In genomic region chr3:37536033-37536432, GRCh38 we compare ENCODE assay signal across 22 cellular contexts.
DNase-seq lines count a peak whose midpoint lies in the region; ATAC-seq and TF ChIP-seq lines count a peak whose summit lies in the region.
"Had no signal": no experiment of that assay in that cellular context is flagged by ENCODE, and none has a peak within 500 bp of the region (broad histone marks: within the 10 kb centered on the region; RNA-seq: fewer than 3 reads in every experiment).

No MANE protein-coding gene starts in this region.

- no peak overlapping the region for H3K4me3 ChIP-seq in heart left ventricle
- no peak overlapping the region for H3K4me3 ChIP-seq in psoas muscle
- H3K4me3 ChIP-seq: left lung, SJSA1 had no signal

- peaks cover 0 to 86% (median 45%) of the 10 kb centered on the region in 9 donors for H3K36me3 ChIP-seq in heart left ventricle
- H3K36me3 ChIP-seq in psoas muscle (ENCODE audit: insufficient read depth in 1 of 2, low read depth in 1 of 2): peaks cover 0 to 17% of the 10 kb centered on the region in 2 donors
- H3K36me3 ChIP-seq: SJSA1 had no signal

- no peaks in the 10 kb centered on the region for H3K27me3 ChIP-seq in heart left ventricle
- H3K27me3 ChIP-seq in psoas muscle (ENCODE audit: insufficient read depth in 3 of 3, low read length in 2 of 3): no peaks in the 10 kb centered on the region
- H3K27me3 ChIP-seq: left lung, SJSA1 had no signal

- H3K27ac ChIP-seq in heart left ventricle (peak overlapping the region in 6 of 12 donors; percentile 52 to 78 (median 70)), psoas muscle (peak overlapping the region; percentile 48)
- H3K27ac ChIP-seq: HL-60, left lung, SJSA1 had no signal

- 30 to 67% (median 53%) methylated on average over 1 of the region's 1 CpG for WGBS in heart left ventricle, 4 donors
- 7 to 40% (median 31%) methylated on average over 1 of the region's 1 CpG for WGBS in psoas muscle, 3 donors

- peaks cover 0 to 68% (median 27%) of the 10 kb centered on the region in 12 donors for H3K4me1 ChIP-seq in heart left ventricle
- peaks cover 20% of the 10 kb centered on the region for H3K4me1 ChIP-seq in psoas muscle
- H3K4me1 ChIP-seq: left lung, SJSA1 had no signal

- ATAC-seq in heart left ventricle (peak; percentile 64 to 86 (median 77)), psoas muscle (peak; percentile 62 to 86 (median 77)), HG03521 (IDR thresholded peaks at IDR 0.05; ENCODE audit: unreplicated experiment) (no peak)
- ATAC-seq: effector memory CD8-positive, alpha-beta T cell; left lung; Panc1; stimulated activated memory B cell treated with anti-CD40 and anti-IgM and Interleukin-4, amounts not matched to agents 10 μg/mL and 1 μg/mL and 100 μg/mL, for 72 hours had no signal

- intact Hi-C loops in heart left ventricle (cut with DNase I): loop anchor here in 1 of 10 donors (10.0 kb wide), 2 partner anchors 209 to 239 kb away; no protein-coding TSS in a partner anchor
- intact Hi-C loops in psoas muscle (cut with DNase I): no loop called here

- peak in 5 of 12 donors; percentile 9 to 40 (median 20) for TF ChIP-seq CTCF in heart left ventricle (IDR thresholded peaks at IDR 0.05)
- no peak for TF ChIP-seq CTCF in psoas muscle (IDR thresholded peaks at IDR 0.05)
- TF ChIP-seq CTCF in GM20000 (IDR thresholded peaks at IDR 0.05; ENCODE audit: extremely low read depth, missing control alignments): no peak

- TF ChIP-seq POLR2A in heart left ventricle (IDR thresholded peaks at IDR 0.05): no peak

- H3K9me3 ChIP-seq in heart left ventricle (no peaks in the 10 kb centered on the region), psoas muscle (no peaks in the 10 kb centered on the region)
- H3K9me3 ChIP-seq: left lung, SJSA1 had no signal

- peak; percentile 35 for DNase-seq in AG08395 (ENCODE audit: low spot score)
- peak; percentile 44 for DNase-seq in NCI-H446 treated with DMSO at 0.1 percent for 48 hours (lab: John Stamatoyannopoulos, UW)
- peak in 4 of 5 donors; percentile 57 to 79 (median 64) for DNase-seq in heart left ventricle
- peak in 1 of 2 donors; percentile 72 for DNase-seq in psoas muscle
- no peak for DNase-seq in GM20000 (ENCODE audit: low spot score)
- DNase-seq in glomerular visceral epithelial cell (ENCODE audit: extremely low spot score): no peak
- no peak for DNase-seq in NCI-H226
- DNase-seq: activated CD4-positive, alpha-beta T cell treated with anti-CD3 and anti-CD28 coated beads, Interleukin-2, amount 50 U/mL, for 1 hour; effector memory CD8-positive, alpha-beta T cell; H9; head of caudate nucleus; IMR-90; left lung; MM.1S; NCI-H1436; NCI-H524 treated with DMSO at 0.1 percent for 48 hours; stimulated activated CD4-positive, alpha-beta T cell treated with anti-CD3 and anti-CD28 coated beads, Interleukin-2, amount 100 ng/mL, for 24 hours had no signal

Comparison
In these comparisons a context has a peak if more than half of its experiments do, and no peak if none do; other contexts are left out.
1. DNase-seq: peak in AG08395 (single experiment), NCI-H446 treated with DMSO at 0.1 percent for 48 hours (single experiment) and heart left ventricle (4 of 5); none in GM20000 (single experiment), glomerular visceral epithelial cell (single experiment) and NCI-H226 (single experiment).